In genomic region chr15:28854578-28854977, GRCh38 we compare ENCODE assay signal across 20 cellular contexts. TPM values are rescaled to one million over a fixed set of nuclear protein-coding genes. Genes with fewer than 3 reads are reported as not detected.
"Had no signal": no experiment of that assay in that cellular context is flagged by ENCODE, and none has a peak within 500 bp of the region (broad histone marks: within the 10 kb centered on the region; RNA-seq: fewer than 3 reads in every experiment).

No MANE protein-coding gene starts in this region.

RNA-seq across cellular contexts. Expression of gene GOLGA6L7, which starts 6.1 kb away (rescaled TPM):
- total RNA-seq: activated naive CD4-positive, alpha-beta T cell treated with anti-CD3 and anti-CD28 coated beads for 36 hours; activated naive CD4-positive, alpha-beta T cell treated with anti-CD3 and anti-CD28 coated beads, Interleukin-2, amount 50 U/mL, for 72 hours; activated naive CD8-positive, alpha-beta T cell treated with anti-CD3 and anti-CD28 coated beads for 36 hours; activated naive CD8-positive, alpha-beta T cell treated with anti-CD3 and anti-CD28 coated beads, Interleukin-2, amount 10 ng/mL, durations not matched to agents 7 days and 5 days; activated T-cell treated with anti-CD3 and anti-CD28 coated beads, Interleukin-2, amount 50 U/mL, for 4 hours; activated T-cell treated with anti-CD3 and anti-CD28 coated beads, Interleukin-2, amount 50 U/mL, for 72 hours; activated T-helper 1 cell treated with anti-CD3 and anti-CD28 coated beads, Interleukin-12 subunit alpha, Interleukin-12 subunit beta, Interleukin-2, Interleukin-4 antibody, amounts not matched to agents 30 ng/mL and 10 ng/mL and 1 ng/mL, durations not matched to agents 14 hours and 24 hours and 36 hours; activated T-helper 17 cell treated with anti-CD3 and anti-CD28 coated beads, Interleukin-2, amount 50 U/mL, for 72 hours; activated T-helper 2 cell treated with anti-CD3 and anti-CD28 coated beads, Interferon-gamma antibody, Interleukin-2, Interleukin-4, amounts not matched to agents 10 μg/mL and 5 μg/mL and 100 μg/mL, durations not matched to agents 14 hours and 24 hours and 36 hours; adrenal gland; aorta; ascending aorta; astrocyte; body of pancreas; breast epithelium; cardiac muscle cell; cardiac septum; cerebellum; chondrocyte had no signal
- polyA plus RNA-seq: adipose tissue, adrenal gland, aorta had no signal
